28 cellular contexts compared by ENCODE assay signal in the genomic region with DNA sequence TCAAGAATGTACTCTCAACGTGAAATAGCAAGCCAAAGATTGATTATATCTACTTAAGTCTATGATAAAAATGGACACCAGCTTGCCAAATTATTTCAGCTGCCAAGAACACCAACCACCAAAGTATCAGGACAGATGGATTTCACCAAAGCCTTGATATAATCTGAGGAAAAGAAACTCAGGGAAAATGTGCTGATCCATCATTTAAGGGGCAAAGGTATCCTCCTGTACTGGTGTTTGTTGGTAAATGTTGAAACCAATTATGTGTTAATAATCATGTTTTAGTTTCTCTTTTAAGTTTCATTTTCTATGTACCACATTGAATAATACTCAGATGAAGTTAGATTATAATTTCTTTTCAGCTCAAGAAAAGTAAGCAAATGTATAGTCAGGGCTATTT.
"Had no signal": no experiment of that assay in that cellular context is flagged by ENCODE, and none has a peak within 500 bp of the region (broad histone marks: within the 10 kb centered on the region; RNA-seq: fewer than 3 reads in every experiment).

No MANE protein-coding gene starts in this region.

- FAIRE-seq: colon, endometrium, endothelial cell of umbilical vein, frontal cortex had no signal

- H3K9me3 ChIP-seq: colonic mucosa, esophagus muscularis mucosa, esophagus squamous epithelium, gastrocnemius medialis, gastroesophageal sphincter had no signal

- DNase-seq: colonic mucosa; cortex of kidney; dermis blood vessel endothelial cell; dorsolateral prefrontal cortex; effector CD4-positive, alpha-beta T cell; effector CD8-positive, alpha-beta T cell; effector memory CD4-positive, alpha-beta T cell; effector memory CD8-positive, alpha-beta T cell; endodermal cell; erythroblast; esophagus squamous epithelium; foreskin fibroblast; foreskin keratinocyte; foreskin melanocyte; gastrocnemius medialis; glutamatergic neuron; head of caudate nucleus; heart left ventricle; heart right ventricle had no signal

- H3K4me3 ChIP-seq: colonic mucosa, coronary artery, dorsolateral prefrontal cortex, esophagus muscularis mucosa, esophagus squamous epithelium, gastrocnemius medialis, gastroesophageal sphincter, heart left ventricle, heart right ventricle had no signal

- H3K27ac ChIP-seq: colonic mucosa, coronary artery, dorsolateral prefrontal cortex, epithelial cell of prostate, esophagus muscularis mucosa, esophagus squamous epithelium, foreskin keratinocyte, gastrocnemius medialis, gastroesophageal sphincter, heart left ventricle, heart right ventricle had no signal

- ATAC-seq: effector memory CD8-positive, alpha-beta T cell; esophagus mucosa; foreskin keratinocyte; gastrocnemius medialis; gastroesophageal sphincter; heart left ventricle; heart right ventricle had no signal

- H3K36me3 ChIP-seq: colonic mucosa, esophagus muscularis mucosa, esophagus squamous epithelium, gastrocnemius medialis, gastroesophageal sphincter, heart left ventricle, heart right ventricle had no signal

- H3K27me3 ChIP-seq: colonic mucosa, dorsolateral prefrontal cortex, esophagus muscularis mucosa, esophagus squamous epithelium, foreskin keratinocyte, gastrocnemius medialis, gastroesophageal sphincter had no signal

- H3K4me1 ChIP-seq: colonic mucosa, esophagus muscularis mucosa, esophagus squamous epithelium, foreskin keratinocyte, gastrocnemius medialis, gastroesophageal sphincter, heart left ventricle, heart right ventricle had no signal
